Comparison of ENCODE assay signal across 1 cellular context in the genomic region with DNA sequence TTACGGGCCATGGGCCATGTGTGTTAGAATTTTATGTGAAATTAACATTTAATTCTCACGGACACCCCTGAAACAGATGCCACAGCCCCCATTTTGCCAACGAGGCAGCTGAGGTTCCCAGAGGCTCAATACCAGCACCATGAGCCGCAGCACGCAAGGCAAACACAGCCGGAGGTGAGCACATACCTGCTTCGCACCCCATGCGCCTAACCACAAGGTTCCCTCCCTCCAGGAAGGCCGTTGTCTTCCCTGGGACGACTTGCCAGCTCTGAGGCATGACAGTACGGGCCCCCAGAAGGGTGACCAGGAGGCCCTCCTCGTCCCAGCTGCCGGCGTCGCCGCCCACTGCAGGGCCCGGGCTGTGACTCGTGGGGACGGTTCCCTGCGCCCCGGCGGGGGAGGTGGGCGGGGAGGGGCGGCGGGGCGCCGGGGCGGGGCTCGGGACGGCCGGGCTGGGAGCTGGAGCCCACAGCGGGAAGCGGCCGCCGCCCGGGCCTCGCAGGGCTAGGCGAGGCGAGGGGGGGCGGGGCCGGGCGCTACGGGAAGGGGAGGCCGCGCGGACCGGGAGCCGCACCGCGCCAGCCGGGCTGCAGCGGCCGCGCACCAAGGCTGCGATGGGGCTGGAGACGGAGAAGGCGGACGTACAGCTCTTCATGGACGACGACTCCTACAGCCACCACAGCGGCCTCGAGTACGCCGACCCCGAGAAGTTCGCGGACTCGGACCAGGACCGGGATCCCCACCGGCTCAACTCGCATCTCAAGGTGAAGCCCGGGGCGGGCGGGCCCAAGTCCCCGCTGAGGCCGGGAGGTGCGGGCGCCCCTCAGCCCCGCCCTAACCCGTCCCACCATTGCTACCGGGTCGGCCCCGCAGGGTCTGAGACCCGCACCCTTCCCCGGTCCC.
TF ChIP-seq lines count a peak whose summit lies in the region.

A gene with protein sequence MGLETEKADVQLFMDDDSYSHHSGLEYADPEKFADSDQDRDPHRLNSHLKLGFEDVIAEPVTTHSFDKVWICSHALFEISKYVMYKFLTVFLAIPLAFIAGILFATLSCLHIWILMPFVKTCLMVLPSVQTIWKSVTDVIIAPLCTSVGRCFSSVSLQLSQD (plus strand): TSS at position 571 of the 903 bp plus-strand sequence. CDS start 44 bp downstream, at position 615.

TF ChIP-seq in HCT116, 20 proteins besides CTCF, POLR2A, EP300 and RAD21 (continued from another document):
- TF ChIP-seq, protein P1, sequence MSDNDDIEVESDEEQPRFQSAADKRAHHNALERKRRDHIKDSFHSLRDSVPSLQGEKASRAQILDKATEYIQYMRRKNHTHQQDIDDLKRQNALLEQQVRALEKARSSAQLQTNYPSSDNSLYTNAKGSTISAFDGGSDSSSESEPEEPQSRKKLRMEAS (IDR thresholded peaks at IDR 0.05), result peak; percentile 97
- TF ChIP-seq ELF1 (IDR thresholded peaks at IDR 0.05; ENCODE audit: borderline replicate concordance, low read depth) (no peak), FOSL1 (IDR thresholded peaks at IDR 0.05; ENCODE audit: low read depth) (peak; percentile 20; the same call in 1 of the 2 replicates), CBX3 (IDR thresholded peaks at IDR 0.05; ENCODE audit: low read depth) (peak; percentile 92)
- TF ChIP-seq, protein P2, sequence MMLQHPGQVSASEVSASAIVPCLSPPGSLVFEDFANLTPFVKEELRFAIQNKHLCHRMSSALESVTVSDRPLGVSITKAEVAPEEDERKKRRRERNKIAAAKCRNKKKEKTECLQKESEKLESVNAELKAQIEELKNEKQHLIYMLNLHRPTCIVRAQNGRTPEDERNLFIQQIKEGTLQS (IDR thresholded peaks at IDR 0.05), result no peak
- TF ChIP-seq, protein P3, sequence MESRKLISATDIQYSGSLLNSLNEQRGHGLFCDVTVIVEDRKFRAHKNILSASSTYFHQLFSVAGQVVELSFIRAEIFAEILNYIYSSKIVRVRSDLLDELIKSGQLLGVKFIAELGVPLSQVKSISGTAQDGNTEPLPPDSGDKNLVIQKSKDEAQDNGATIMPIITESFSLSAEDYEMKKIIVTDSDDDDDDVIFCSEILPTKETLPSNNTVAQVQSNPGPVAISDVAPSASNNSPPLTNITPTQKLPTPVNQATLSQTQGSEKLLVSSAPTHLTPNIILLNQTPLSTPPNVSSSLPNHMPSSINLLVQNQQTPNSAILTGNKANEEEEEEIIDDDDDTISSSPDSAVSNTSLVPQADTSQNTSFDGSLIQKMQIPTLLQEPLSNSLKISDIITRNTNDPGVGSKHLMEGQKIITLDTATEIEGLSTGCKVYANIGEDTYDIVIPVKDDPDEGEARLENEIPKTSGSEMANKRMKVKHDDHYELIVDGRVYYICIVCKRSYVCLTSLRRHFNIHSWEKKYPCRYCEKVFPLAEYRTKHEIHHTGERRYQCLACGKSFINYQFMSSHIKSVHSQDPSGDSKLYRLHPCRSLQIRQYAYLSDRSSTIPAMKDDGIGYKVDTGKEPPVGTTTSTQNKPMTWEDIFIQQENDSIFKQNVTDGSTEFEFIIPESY (IDR thresholded peaks at IDR 0.05; ENCODE audit: extremely low read depth, insufficient replicate concordance, low read length), result no peak
TF ChIP-seq in HCT116: peak in this region for 11.
